In genomic region chr6:30914854-30915590, GRCh38 we compare ENCODE assay signal across 6 cellular contexts. TPM values are rescaled to one million over a fixed set of nuclear protein-coding genes. Genes with fewer than 3 reads are reported as not detected.
A peak's percentile ranks its signal among the peaks of the same experiment; 100 is the strongest.
DNase-seq lines count a peak whose midpoint lies in the region; ATAC-seq and TF ChIP-seq lines count a peak whose summit lies in the region.

No MANE protein-coding gene starts in this region.

- peaks cover 46% of the 10 kb centered on the region for H3K4me1 Mint-ChIP-seq in activated T-cell treated with anti-CD3 and anti-CD28 coated beads, Interleukin-2, amount 50 U/mL, for 24 hours (ENCODE audit: low read depth)

- peaks cover 30 to 68% (median 63%) of the 10 kb centered on the region in 4 donors for H3K36me3 ChIP-seq in stomach

- H3K9me3 Mint-ChIP-seq in activated T-cell treated with anti-CD3 and anti-CD28 coated beads, Interleukin-2, amount 50 U/mL, for 24 hours = no peaks in the 10 kb centered on the region

- 20 to 42% (median 33%) methylated on average over 17 of the region's 17 CpGs for WGBS in stomach, 5 donors

- no peaks in the 10 kb centered on the region for H3K27me3 ChIP-seq in stomach

- peak overlapping the region; percentile 94 for H3K27ac Mint-ChIP-seq in activated T-cell treated with anti-CD3 and anti-CD28 coated beads, Interleukin-2, amount 50 U/mL, for 24 hours

- no peaks in the 10 kb centered on the region for H3K9me3 ChIP-seq in stomach

- peaks cover 25 to 40% (median 30%) of the 10 kb centered on the region in 4 donors for H3K4me1 ChIP-seq in stomach

- ATAC-seq in HG02840 (IDR thresholded peaks at IDR 0.05; ENCODE audit: low FRiP score, unreplicated experiment) = no peak

- H3K36me3 Mint-ChIP-seq in activated T-cell treated with anti-CD3 and anti-CD28 coated beads, Interleukin-2, amount 50 U/mL, for 24 hours (ENCODE audit: low read depth) = peaks cover 92% of the 10 kb centered on the region

- intact Hi-C loops in stomach (cut with DNase I; ENCODE audit: low total_unique reads) = no loop called here

- peak overlapping the region; percentile 92 for H3K4me3 Mint-ChIP-seq in activated T-cell treated with anti-CD3 and anti-CD28 coated beads, Interleukin-2, amount 50 U/mL, for 24 hours

- no peak for TF ChIP-seq EP300 in stomach (IDR thresholded peaks at IDR 0.05)

- DNase-seq in activated T-cell treated with anti-CD3 and anti-CD28 coated beads, Interleukin-2, amount 50 U/mL, for 24 hours = peak; percentile 53
- DNase-seq in activated T-cell treated with anti-CD3 and anti-CD28 coated beads for 4 hours = no peak
- DNase-seq in fibroblast of the aortic adventitia (ENCODE audit: low read depth) = no peak
- DNase-seq in stomach = no peak
- DNase-seq in cortex of kidney (lab: John Stamatoyannopoulos, UW) = no peak

- H3K4me3 ChIP-seq in fibroblast of the aortic adventitia (ENCODE audit: low read depth, low read length) (peak overlapping the region; percentile 67), stomach (peak overlapping the region; percentile 56 to 68 (median 58))

- no peaks in the 10 kb centered on the region for H3K27me3 Mint-ChIP-seq in activated T-cell treated with anti-CD3 and anti-CD28 coated beads, Interleukin-2, amount 50 U/mL, for 24 hours

- no peak for TF ChIP-seq POLR2A in stomach (IDR thresholded peaks at IDR 0.05)

- TF ChIP-seq CTCF in fibroblast of the aortic adventitia (IDR thresholded peaks at IDR 0.05; ENCODE audit: insufficient read depth, low read length) (no peak), stomach (IDR thresholded peaks at IDR 0.05) (no peak)

- H3K27ac ChIP-seq in stomach = peak overlapping the region; percentile 87 to 95 (median 94)

RNA-seq across cellular contexts. Expression of gene VARS2, which starts 1.0 kb away (rescaled TPM):
- 15.6 and 18.5 TPM in 2 replicates for total RNA-seq in fibroblast of the aortic adventitia (ENCODE audit: low replicate concordance)
- 10 to 100 TPM in 4 of 5 donors, 1 to 10 TPM in 1; 1.2 to 61.6 (median 22.7) TPM for total RNA-seq in stomach
- 10 to 100 TPM; 17.9 to 21.8 (median 18.5) TPM for polyA plus RNA-seq in stomach

RNA-seq across cellular contexts. Expression of gene GTF2H4, which starts 7.0 kb away (rescaled TPM):
- 3.8 and 12.7 TPM in 2 replicates for total RNA-seq in fibroblast of the aortic adventitia (ENCODE audit: low replicate concordance)
- total RNA-seq in stomach = 10 to 100 TPM in 2 of 5 donors, 1 to 10 TPM in 3; 3.9 to 67.4 (median 8.1) TPM
- polyA plus RNA-seq in stomach = 10 to 100 TPM; 15.3 to 29.6 (median 17.6) TPM

RNA-seq across cellular contexts. Expression of gene SFTA2, which starts 16.9 kb away (rescaled TPM):
- total RNA-seq in fibroblast of the aortic adventitia (ENCODE audit: low replicate concordance) = not detected in 2 replicates
- total RNA-seq in stomach = 10 to 100 TPM in 1 of 5 donors, 1 to 10 TPM in 1, not detected in 3; 2.8 to 15.2 TPM
- 10 to 100 TPM; 10.2 to 94.7 (median 44.1) TPM for polyA plus RNA-seq in stomach

RNA-seq across cellular contexts. Expression of gene MUCL3, which starts 25.8 kb away (rescaled TPM):
- total RNA-seq in fibroblast of the aortic adventitia (ENCODE audit: low replicate concordance) (under 0.01 TPM in 1 of 2 replicates, not detected in the other), stomach (100 to 1,000 TPM in 3 of 5 donors, 10 to 100 TPM in 1, under 1 TPM in 1; 0.87 to 346 (median 168) TPM)
- polyA plus RNA-seq in stomach = 10 to 100 TPM; 17.5 to 83.3 (median 39.6) TPM

RNA-seq across cellular contexts. Expression of gene DDR1, which starts 30.7 kb away (rescaled TPM):
- total RNA-seq in fibroblast of the aortic adventitia (ENCODE audit: low replicate concordance) (7.7 and 41.9 TPM in 2 replicates), stomach (100 to 1,000 TPM in 3 of 5 donors, 10 to 100 TPM in 2; 51.3 to 144 (median 109) TPM)
- polyA plus RNA-seq in stomach = 10 to 100 TPM; 17.6 to 88.7 (median 49.4) TPM
